9 cellular contexts compared by ENCODE assay signal in genomic region chr9:100472268-100472667, GRCh38. TPM values are rescaled to one million over a fixed set of nuclear protein-coding genes. Genes with fewer than 3 reads are reported as not detected.
DNase-seq lines count a peak whose midpoint lies in the region; ATAC-seq and TF ChIP-seq lines count a peak whose summit lies in the region.
"Had no signal": no experiment of that assay in that cellular context is flagged by ENCODE, and none has a peak within 500 bp of the region (broad histone marks: within the 10 kb centered on the region; RNA-seq: fewer than 3 reads in every experiment).

No MANE protein-coding gene starts in this region.

- intact Hi-C loops in CD8-positive, alpha-beta T cell (cut with DNase I, micrococcal nuclease), result no loop called here

- peaks cover 33% of the 10 kb centered on the region for H3K27me3 Mint-ChIP-seq in CD8-positive, alpha-beta T cell (ENCODE audit: low read depth)
- H3K27me3 Mint-ChIP-seq in natural killer cell treated with Interleukin-12 subunit alpha and Interleukin-12 subunit beta and Interleukin-15 and Interleukin-18, amount 100 ng/mL, for 72 hours, result peaks cover 28 to 41% of the 10 kb centered on the region in 2 donors

- H3K27ac ChIP-seq in CD8-positive, alpha-beta T cell (ENCODE audit: low read depth, low read length), result no peak overlapping the region
- no peak overlapping the region for H3K27ac ChIP-seq in brain microvascular endothelial cell
- H3K27ac ChIP-seq: skin epidermis had no signal

- peaks cover 11% of the 10 kb centered on the region for H3K4me1 Mint-ChIP-seq in CD8-positive, alpha-beta T cell (ENCODE audit: low read depth)
- H3K4me1 Mint-ChIP-seq in natural killer cell treated with Interleukin-12 subunit alpha and Interleukin-12 subunit beta and Interleukin-15 and Interleukin-18, amount 100 ng/mL, for 72 hours (ENCODE audit: low read depth in 2 of 2), result peaks cover 6% of the 10 kb centered on the region in 2 donors

- H3K27ac Mint-ChIP-seq in CD8-positive, alpha-beta T cell, result no peak overlapping the region
- H3K27ac Mint-ChIP-seq in natural killer cell treated with Interleukin-12 subunit alpha and Interleukin-12 subunit beta and Interleukin-15 and Interleukin-18, amount 100 ng/mL, for 72 hours, result no peak overlapping the region

- CTCF ChIA-PET in CD8-positive, alpha-beta T cell (lab: Charles Lee), result no interaction called here

- H3K4me3 Mint-ChIP-seq in CD8-positive, alpha-beta T cell, result peak overlapping the region; percentile 65
- H3K4me3 Mint-ChIP-seq in natural killer cell treated with Interleukin-12 subunit alpha and Interleukin-12 subunit beta and Interleukin-15 and Interleukin-18, amount 100 ng/mL, for 72 hours, result peak overlapping the region; percentile 47

- in situ Hi-C loops in KBM-7 (cut with MboI; ENCODE audit: low pct_unique_long_range_greater_than_20kb, low sequenced_read_pairs) (no loop called here), brain microvascular endothelial cell (cut with HindIII; ENCODE audit: low pct_ligation_motif_present, low sequenced_read_pairs) (no loop called here)

- TF ChIP-seq CTCF in CD8-positive, alpha-beta T cell (IDR thresholded peaks at IDR 0.05), result no peak
- TF ChIP-seq CTCF in brain microvascular endothelial cell (IDR thresholded peaks at IDR 0.05; ENCODE audit: low read depth, low read length, missing control alignments), result no peak

- DNase-seq in CD8-positive, alpha-beta T cell, result no peak
- DNase-seq in KBM-7 (peak; percentile 38), brain microvascular endothelial cell (no peak), NCI-H345 (lab: John Stamatoyannopoulos, UW) (no peak), AG20443 (ENCODE audit: low spot score) (no peak), kidney tubule cell (ENCODE audit: low spot score) (no peak), SHP77 treated with DMSO at 0.1 percent for 48 hours (lab: John Stamatoyannopoulos, UW) (no peak)
- no peak for DNase-seq in natural killer cell treated with Interleukin-12 subunit alpha and Interleukin-12 subunit beta and Interleukin-15 and Interleukin-18, amount 100 ng/mL, for 72 hours (ENCODE audit: low spot score)

- peaks cover 5% of the 10 kb centered on the region for H3K4me1 ChIP-seq in CD8-positive, alpha-beta T cell (ENCODE audit: insufficient read depth, low read length)

- H3K9me3 ChIP-seq in CD8-positive, alpha-beta T cell (ENCODE audit: low read length), result no peaks in the 10 kb centered on the region

- peaks cover 13% of the 10 kb centered on the region for H3K27me3 ChIP-seq in CD8-positive, alpha-beta T cell (ENCODE audit: insufficient read depth, low read length)
- no peaks in the 10 kb centered on the region for H3K27me3 ChIP-seq in brain microvascular endothelial cell (replicated peaks)

- POLR2A ChIA-PET in CD8-positive, alpha-beta T cell (lab: Charles Lee), result no interaction called here

- H3K9me3 Mint-ChIP-seq in CD8-positive, alpha-beta T cell, result no peaks in the 10 kb centered on the region
- H3K9me3 Mint-ChIP-seq in natural killer cell treated with Interleukin-12 subunit alpha and Interleukin-12 subunit beta and Interleukin-15 and Interleukin-18, amount 100 ng/mL, for 72 hours, result no peaks in the 10 kb centered on the region

- no peaks in the 10 kb centered on the region for H3K36me3 ChIP-seq in CD8-positive, alpha-beta T cell (ENCODE audit: insufficient read depth, low read length)
- H3K36me3 ChIP-seq in brain microvascular endothelial cell (replicated peaks), result no peaks in the 10 kb centered on the region

- no peak for ATAC-seq in CD8-positive, alpha-beta T cell
- no peak for ATAC-seq in natural killer cell treated with Interleukin-12 subunit alpha and Interleukin-12 subunit beta and Interleukin-15 and Interleukin-18, amount 100 ng/mL, for 72 hours

- H3K36me3 Mint-ChIP-seq in CD8-positive, alpha-beta T cell, result no peaks in the 10 kb centered on the region
- no peaks in the 10 kb centered on the region for H3K36me3 Mint-ChIP-seq in natural killer cell treated with Interleukin-12 subunit alpha and Interleukin-12 subunit beta and Interleukin-15 and Interleukin-18, amount 100 ng/mL, for 72 hours

- H3K4me3 ChIP-seq in CD8-positive, alpha-beta T cell (ENCODE audit: low read depth, low read length), result no peak overlapping the region
- peak overlapping the region; percentile 66 for H3K4me3 ChIP-seq in brain microvascular endothelial cell (ENCODE audit: low read depth, low read length)

RNA-seq across cellular contexts. Expression of gene TMEFF1, which starts 0.7 kb away (rescaled TPM):
- not detected for total RNA-seq in CD8-positive, alpha-beta T cell
- total RNA-seq in natural killer cell treated with Interleukin-12 subunit alpha and Interleukin-12 subunit beta and Interleukin-15 and Interleukin-18, amount 100 ng/mL, for 72 hours, result under 1 TPM in 1 of 2 donors, not detected in 1; 0.33 TPM

RNA-seq across cellular contexts. Expression of gene MSANTD3, which starts 45.3 kb away (rescaled TPM):
- total RNA-seq in CD8-positive, alpha-beta T cell, result 10 to 100 TPM; 10.2 to 10.8 TPM
- total RNA-seq in natural killer cell treated with Interleukin-12 subunit alpha and Interleukin-12 subunit beta and Interleukin-15 and Interleukin-18, amount 100 ng/mL, for 72 hours, result 10 to 100 TPM in 1 of 2 donors, 1 to 10 TPM in 1; 9.2 to 17.5 TPM
